In genomic region chr2:235670974-235671787, GRCh38 we compare ENCODE assay signal across 8 cellular contexts.
DNase-seq lines count a peak whose midpoint lies in the region; ATAC-seq, FAIRE-seq and TF ChIP-seq lines count a peak whose summit lies in the region.

No MANE protein-coding gene starts in this region.

- CTCF ChIA-PET in K562 (lab: Yijun Ruan, JAX; ENCODE audit: low intra/inter-chr PET ratio): no interaction called here

- H4K5ac ChIP-seq in mesendoderm (ENCODE audit: low read length): no peak overlapping the region

- no peak for DNase-seq in stimulated activated naive CD8-positive, alpha-beta T cell treated with anti-CD3 and anti-CD28 coated beads, Interleukin-15, Interleukin-2, amounts not matched to agents 100 U/mL and 50 U/mL, for 24 hours
- no peak for DNase-seq in K562 (ENCODE audit: extremely low read depth in 1 of 4, low spot score in 3 of 4)
- peak; percentile 11 for DNase-seq in mesendoderm
- DNase-seq in NCI-H1048 (lab: John Stamatoyannopoulos, UW): no peak

- ATAC-seq in stimulated activated naive CD8-positive, alpha-beta T cell treated with anti-CD3 and anti-CD28 coated beads, Interleukin-15, Interleukin-2, amounts not matched to agents 100 U/mL and 50 U/mL, for 24 hours: no peak
- ATAC-seq in K562: no peak
- ATAC-seq in HG02870 (IDR thresholded peaks at IDR 0.05; ENCODE audit: unreplicated experiment): no peak
- no peak for ATAC-seq in GM21390 (IDR thresholded peaks at IDR 0.05; ENCODE audit: unreplicated experiment)
- no peak for ATAC-seq in HG02938 (IDR thresholded peaks at IDR 0.05; ENCODE audit: unreplicated experiment)

- H3K36me3 ChIP-seq in K562 (ENCODE audit: control insufficient read depth, insufficient read depth, low read length) (no peaks in the 10 kb centered on the region), mesendoderm (ENCODE audit: control insufficient read depth, insufficient read depth, low read length) (no peaks in the 10 kb centered on the region)

- FAIRE-seq in K562 (lab: Jason Lieb, UNC): no peak

- no peak for TF ChIP-seq POLR2A in K562 (conservative IDR thresholded peaks at IDR 0.05)

- no peak for TF ChIP-seq CTCF in K562 (IDR thresholded peaks at IDR 0.05 in 2 of 3, conservative IDR thresholded peaks at IDR 0.05 in 1 of 3; ENCODE audit: insufficient read depth in 2 of 3, low read depth in 1 of 3, low read length in 3 of 3)

- H3K27ac ChIP-seq in K562 (ENCODE audit: extremely low read depth, low read depth, low read length): no peak overlapping the region
- no peak overlapping the region for H3K27ac ChIP-seq in mesendoderm (ENCODE audit: low read depth, low read length)

- H3K4ac ChIP-seq in mesendoderm (ENCODE audit: low read depth, low read length): no peak overlapping the region

- no peak overlapping the region for H3K4me3 ChIP-seq in K562
- H3K4me3 ChIP-seq in mesendoderm (ENCODE audit: low read length): no peak overlapping the region

- no peaks in the 10 kb centered on the region for H3K9me1 ChIP-seq in K562 (ENCODE audit: control insufficient read depth, insufficient read depth, low read length)

- intact Hi-C loops in K562 (cut with micrococcal nuclease): no loop called here

- no peak overlapping the region for H3K27ac Mint-ChIP-seq in stimulated activated naive CD8-positive, alpha-beta T cell treated with anti-CD3 and anti-CD28 coated beads, Interleukin-15, Interleukin-2, amounts not matched to agents 100 ng/mL and 50 ng/mL, for 24 hours

- WGBS in K562 (ENCODE audit: insufficient coverage, low coverage, missing lambda C conversion rate): 92% methylated on average over 12 of the region's 64 CpGs
- WGBS in mesendoderm (ENCODE audit: extremely low coverage, insufficient coverage, low lambda C conversion rate): no CpG with 5 or more reads among the region's 64 CpGs

- H3K9me3 ChIP-seq in K562 (replicated peaks; ENCODE audit: control insufficient read depth, insufficient read depth, low read depth, low read length): no peaks in the 10 kb centered on the region

- H3K27me3 Mint-ChIP-seq in stimulated activated naive CD8-positive, alpha-beta T cell treated with anti-CD3 and anti-CD28 coated beads, Interleukin-15, Interleukin-2, amounts not matched to agents 100 ng/mL and 50 ng/mL, for 24 hours: peaks cover 49% of the 10 kb centered on the region

- H3K27me3 ChIP-seq in K562 (ENCODE audit: control insufficient read depth in 2 of 2, insufficient read depth in 2 of 2, low read length in 2 of 2) (no peaks in the 10 kb centered on the region), mesendoderm (ENCODE audit: insufficient read depth, low read length, poor library complexity) (peaks cover 12% of the 10 kb centered on the region)

- no peak overlapping the region for H2BK15ac ChIP-seq in mesendoderm (replicated peaks; ENCODE audit: low read depth)

- TF ChIP-seq RAD21 in K562 (CRISPR knock-in tag; conservative IDR thresholded peaks at IDR 0.05 in 1 of 2, IDR thresholded peaks at IDR 0.05 in 1 of 2): no peak

- no TSS peak for BruUV-seq in K562 (replicated peaks; lab: Mats Ljungman, UMichigan)

- peaks cover 48% of the 10 kb centered on the region for H3K79me2 ChIP-seq in K562 (ENCODE audit: control insufficient read depth, insufficient read depth, low read length)
- H3K79me2 ChIP-seq in mesendoderm (ENCODE audit: control insufficient read depth, insufficient read depth, low read length): peaks cover 1% of the 10 kb centered on the region

- H3K79me1 ChIP-seq in mesendoderm (ENCODE audit: low read length): peaks cover 8% of the 10 kb centered on the region

- no peak overlapping the region for H3K56ac ChIP-seq in mesendoderm (ENCODE audit: low read length)

- peak overlapping the region; percentile 26 for H3K4me3 Mint-ChIP-seq in stimulated activated naive CD8-positive, alpha-beta T cell treated with anti-CD3 and anti-CD28 coated beads, Interleukin-15, Interleukin-2, amounts not matched to agents 100 ng/mL and 50 ng/mL, for 24 hours

- H3K36me3 Mint-ChIP-seq in stimulated activated naive CD8-positive, alpha-beta T cell treated with anti-CD3 and anti-CD28 coated beads, Interleukin-15, Interleukin-2, amounts not matched to agents 100 ng/mL and 50 ng/mL, for 24 hours (ENCODE audit: low read depth): no peaks in the 10 kb centered on the region

- H3K9ac ChIP-seq in K562 (ENCODE audit: insufficient read depth in 1 of 2, low read depth in 2 of 2, low read length in 2 of 2) (no peak overlapping the region), mesendoderm (ENCODE audit: low read length) (no peak overlapping the region)

- H3K4me2 ChIP-seq in K562 (ENCODE audit: insufficient read depth, low read length) (no peak overlapping the region), mesendoderm (ENCODE audit: low read length) (peak overlapping the region; percentile 31)

- H3K9me3 Mint-ChIP-seq in stimulated activated naive CD8-positive, alpha-beta T cell treated with anti-CD3 and anti-CD28 coated beads, Interleukin-15, Interleukin-2, amounts not matched to agents 100 ng/mL and 50 ng/mL, for 24 hours: no peaks in the 10 kb centered on the region

- H2BK120ac ChIP-seq in mesendoderm (ENCODE audit: low read depth, low read length): no peak overlapping the region

- in situ Hi-C loops in K562 (cut with MboI): no loop called here

- no peak overlapping the region for H2BK5ac ChIP-seq in mesendoderm (ENCODE audit: low read length)

- peaks cover 0 to 5% of the 10 kb centered on the region in 2 experiments; a peak in 2 of 5 replicates for H3K4me1 ChIP-seq in K562 (replicated peaks in 1 of 2; ENCODE audit: control insufficient read depth in 2 of 2, insufficient read depth in 2 of 2, low read length in 2 of 2)
- no peaks in the 10 kb centered on the region for H3K4me1 ChIP-seq in mesendoderm (ENCODE audit: control insufficient read depth, low read depth, low read length)

- H4K8ac ChIP-seq in mesendoderm (ENCODE audit: low read depth, low read length): no peak overlapping the region

- TF ChIP-seq EP300 in K562 (IDR thresholded peaks at IDR 0.05; ENCODE audit: low read length): no peak

- H3K18ac ChIP-seq in mesendoderm (ENCODE audit: low read length): no peak overlapping the region

- H2AK5ac ChIP-seq in mesendoderm (ENCODE audit: low read length): no peak overlapping the region

- POLR2A ChIA-PET in K562 (lab: Yijun Ruan, JAX): no interaction called here

- H3K23ac ChIP-seq in mesendoderm (ENCODE audit: low read length): no peak overlapping the region

- no peak overlapping the region for H2AFZ ChIP-seq in K562 (ENCODE audit: low read depth, low read length)

- peaks cover 3% of the 10 kb centered on the region; the same call in 1 of the 2 replicates for H4K20me1 ChIP-seq in K562 (replicated peaks; ENCODE audit: control insufficient read depth, insufficient read depth, low read length)

- peaks cover 8% of the 10 kb centered on the region for H3K4me1 Mint-ChIP-seq in stimulated activated naive CD8-positive, alpha-beta T cell treated with anti-CD3 and anti-CD28 coated beads, Interleukin-15, Interleukin-2, amounts not matched to agents 100 ng/mL and 50 ng/mL, for 24 hours (ENCODE audit: low read depth)

TF ChIP-seq in K562, 482 proteins besides CTCF, POLR2A, EP300 and RAD21:
- TF ChIP-seq RBM22 (IDR thresholded peaks at IDR 0.05; ENCODE audit: low read depth, low read length, poor library complexity, severe bottlenecking) (peak; percentile 30), SAFB (IDR thresholded peaks at IDR 0.05; ENCODE audit: borderline replicate concordance, low read depth, low read length) (no peak)
